In genomic region chr20:10034717-10035571, GRCh38 we compare ENCODE assay signal across 8 cellular contexts. TPM values are rescaled to one million over a fixed set of nuclear protein-coding genes. Genes with fewer than 3 reads are reported as not detected.
DNase-seq lines count a peak whose midpoint lies in the region; ATAC-seq and TF ChIP-seq lines count a peak whose summit lies in the region.

Gene ANKEF1, plus strand, starts transcription at chr20:10034987. Its CDS starts 3,315 bp downstream, at chr20:10038302.

- H3K4me1 ChIP-seq in PC-9 (replicated peaks; ENCODE audit: insufficient read depth) = peaks cover 14% of the 10 kb centered on the region; the same call in 1 of the 2 replicates
- H3K4me1 ChIP-seq in foreskin keratinocyte = peaks cover 11% of the 10 kb centered on the region
- no peaks in the 10 kb centered on the region for H3K4me1 ChIP-seq in neural progenitor cell
- peaks cover 3 to 18% (median 17%) of the 10 kb centered on the region in 4 donors for H3K4me1 ChIP-seq in stomach

- H3K4me1 Mint-ChIP-seq in neural progenitor cell = peaks cover 2% of the 10 kb centered on the region

- 1 to 4% (median 2%) methylated on average over 33 to 62 of the region's 65 CpGs for WGBS in stomach, 5 donors

- peak within 1 kb of the TSS; percentile 89 for H2AFZ ChIP-seq in PC-9
- H2AFZ ChIP-seq in neural progenitor cell (replicated peaks) = peak within 1 kb of the TSS; percentile 96

- peaks cover 5% of the 10 kb centered on the region; the same call in 1 of the 2 replicates for H3F3A ChIP-seq in PC-9 (ENCODE audit: insufficient read depth, low read depth)
- no peaks in the 10 kb centered on the region for H3F3A ChIP-seq in neural progenitor cell (ENCODE audit: low read depth)

- DNase-seq in DMS114 treated with DMSO at 0.1 percent for 48 hours (lab: John Stamatoyannopoulos, UW; ENCODE audit: unreplicated experiment) (peak; percentile 10), PC-9 (peak; percentile 75 to 96), foreskin keratinocyte (peak; percentile 67 to 83), neural progenitor cell (ENCODE audit: low spot score) (peak; percentile 88), stomach (peak; percentile 92)
- DNase-seq in Jurkat, Clone E6-1 (ENCODE audit: low read depth, low spot score) = peak; percentile 65
- peak; percentile 77 for DNase-seq in activated effector memory CD4-positive, alpha-beta T cell treated with Interleukin-2 at 50 U/mL for 16 hours

- H3K9me3 Mint-ChIP-seq in neural progenitor cell = peaks cover 3% of the 10 kb centered on the region

- H3K9me3 ChIP-seq in PC-9 (ENCODE audit: insufficient read depth, low read depth) (no peaks in the 10 kb centered on the region), neural progenitor cell (ENCODE audit: low read depth) (no peaks in the 10 kb centered on the region), stomach (no peaks in the 10 kb centered on the region)

- H3K79me2 ChIP-seq in PC-9 (ENCODE audit: low read depth) (peaks cover 6% of the 10 kb centered on the region), neural progenitor cell (ENCODE audit: low read depth) (no peaks in the 10 kb centered on the region)

- H3K27ac ChIP-seq in PC-9 (peak within 1 kb of the TSS; percentile 60), foreskin keratinocyte (peak within 1 kb of the TSS; percentile 92), neural progenitor cell (no peak within 1 kb of the TSS), stomach (peak within 1 kb of the TSS; percentile 71 to 89 (median 82))

- H3K36me3 Mint-ChIP-seq in neural progenitor cell = no peaks in the 10 kb centered on the region

- no peaks in the 10 kb centered on the region for H3K9me2 ChIP-seq in PC-9 (ENCODE audit: insufficient read depth)

- H3K4me3 ChIP-seq in Jurkat, Clone E6-1 (ENCODE audit: low read length) = peak within 1 kb of the TSS; percentile 75
- H3K4me3 ChIP-seq in PC-9 (peak within 1 kb of the TSS; percentile 79), neural progenitor cell (peak within 1 kb of the TSS; percentile 69), stomach (peak within 1 kb of the TSS; percentile 56 to 68 (median 62))

- BruUV-seq in PC-9 (replicated peaks; lab: Mats Ljungman, UMichigan) = no TSS peak

- POLR2A ChIA-PET in PC-9 (lab: Charles Lee; ENCODE audit: unreplicated experiment) = interaction anchor here (0.6 to 0.9 kb wide), 5 partner anchors 10 to 1451 kb away, joined by 3 to 12 read pairs (median 3); no protein-coding TSS in a partner anchor

- H3K36me3 ChIP-seq in PC-9 (ENCODE audit: low read depth) (peaks cover 8% of the 10 kb centered on the region), neural progenitor cell (peaks cover 6% of the 10 kb centered on the region), stomach (peaks cover 0 to 8% (median 0%) of the 10 kb centered on the region in 4 donors)

- ATAC-seq in GM21717 (IDR thresholded peaks at IDR 0.05; ENCODE audit: unreplicated experiment) = peak; percentile 98
- ATAC-seq in foreskin keratinocyte = peak; percentile 97

- intact Hi-C loops in PC-9 (cut with micrococcal nuclease; ENCODE audit: unreplicated experiment) (no loop called here), stomach (cut with DNase I; ENCODE audit: low total_unique reads) (no loop called here)

- no peak for TF ChIP-seq EP300 in stomach (IDR thresholded peaks at IDR 0.05)

- TF ChIP-seq CTCF in PC-9 (conservative IDR thresholded peaks at IDR 0.05) = no peak
- peak; percentile 24 for TF ChIP-seq CTCF in foreskin keratinocyte (conservative IDR thresholded peaks at IDR 0.05)
- no peak for TF ChIP-seq CTCF in neural progenitor cell (IDR thresholded peaks at IDR 0.05)
- TF ChIP-seq CTCF in stomach (IDR thresholded peaks at IDR 0.05) = peak in 1 of 7 experiments; percentile 16

- no peak for TF ChIP-seq POLR2A in stomach (IDR thresholded peaks at IDR 0.05)

- H3K27me3 ChIP-seq in PC-9 (ENCODE audit: insufficient read depth, low read depth) (no peaks in the 10 kb centered on the region), foreskin keratinocyte (no peaks in the 10 kb centered on the region), neural progenitor cell (peaks cover 9% of the 10 kb centered on the region), stomach (no peaks in the 10 kb centered on the region)

- H3K4me3 Mint-ChIP-seq in neural progenitor cell = peak within 1 kb of the TSS; percentile 83

- H3K9ac ChIP-seq in neural progenitor cell = no peak within 1 kb of the TSS

- no peak within 1 kb of the TSS for H3K27ac Mint-ChIP-seq in neural progenitor cell

- H3K27me3 Mint-ChIP-seq in neural progenitor cell (ENCODE audit: insufficient read depth, low read depth) = peaks cover 9% of the 10 kb centered on the region

- CTCF ChIA-PET in PC-9 (lab: Charles Lee) = interaction anchor here (0.6 kb wide), 1 partner anchor 42 kb away, joined by 4 read pairs; no protein-coding TSS in a partner anchor

- no peaks in the 10 kb centered on the region for H4K20me1 ChIP-seq in PC-9 (ENCODE audit: insufficient read depth)
- H4K20me1 ChIP-seq in neural progenitor cell (ENCODE audit: low read depth) = no peaks in the 10 kb centered on the region

- peak within 1 kb of the TSS; percentile 80 for H3K4me2 ChIP-seq in PC-9
- peak within 1 kb of the TSS; percentile 83 for H3K4me2 ChIP-seq in neural progenitor cell

RNA-seq across cellular contexts. Expression of gene ANKEF1, which starts in this region (rescaled TPM):
- polyA plus RNA-seq in Jurkat, Clone E6-1 (2012; ENCODE audit: insufficient read depth, insufficient read length) = 7.0 TPM
- total RNA-seq in PC-9 (2021) (9.5 and 11.1 TPM in 2 replicates), foreskin keratinocyte (9.7 and 10.2 TPM in 2 replicates), neural progenitor cell (ENCODE audit: low replicate concordance) (4.2 and 8.3 TPM in 2 replicates), stomach (1 to 10 TPM in 4 of 5 donors, under 1 TPM in 1; 0.58 to 9.4 (median 1.3) TPM)
- polyA plus RNA-seq in foreskin keratinocyte (2.5 and 3.0 TPM in 2 replicates), stomach (1 to 10 TPM; 1.5 to 2.0 (median 1.7) TPM)

Comparison
In these comparisons a context has a peak if more than half of its experiments do, and no peak if none do; other contexts are left out.
1. DNase-seq: peak in every context shown above with its lines; median percentile 92 in stomach; 88 in neural progenitor cell; 86 in PC-9; 77 in activated effector memory CD4-positive, alpha-beta T cell treated with Interleukin-2 at 50 U/mL for 16 hours; 75 in foreskin keratinocyte; 65 in Jurkat, Clone E6-1; 10 in DMS114 treated with DMSO at 0.1 percent for 48 hours.